21 cellular contexts compared by ENCODE assay signal in genomic region chr6:81890846-81891245, GRCh38.
A peak's percentile ranks its signal among the peaks of the same experiment; 100 is the strongest.
DNase-seq lines count a peak whose midpoint lies in the region; ATAC-seq, FAIRE-seq and TF ChIP-seq lines count a peak whose summit lies in the region.
"Had no signal": no experiment of that assay in that cellular context is flagged by ENCODE, and none has a peak within 500 bp of the region (broad histone marks: within the 10 kb centered on the region; RNA-seq: fewer than 3 reads in every experiment).

No MANE protein-coding gene starts in this region.

- H3K36me3 ChIP-seq in bronchial epithelial cell (ENCODE audit: control insufficient read depth, insufficient read depth, low read length), result no peaks in the 10 kb centered on the region
- no peaks in the 10 kb centered on the region for H3K36me3 ChIP-seq in mesodermal cell (ENCODE audit: control insufficient read depth, insufficient read depth, low read length)
- H3K36me3 ChIP-seq in right lobe of liver, result no peaks in the 10 kb centered on the region
- no peaks in the 10 kb centered on the region for H3K36me3 ChIP-seq in OCI-LY7 (ENCODE audit: insufficient read depth, low read length)
- H3K36me3 ChIP-seq: BLaER1 treated with 17β-estradiol and CSF1 and Interleukin-3, amounts not matched to agents 10 nM and 100 nM; esophagus squamous epithelium; neutrophil had no signal

- H3K9me3 ChIP-seq in mesodermal cell (ENCODE audit: control insufficient read depth, low read length) (no peaks in the 10 kb centered on the region), right lobe of liver (no peaks in the 10 kb centered on the region), OCI-LY7 (ENCODE audit: low read length) (no peaks in the 10 kb centered on the region)
- H3K9me3 ChIP-seq: BLaER1 treated with 17β-estradiol and CSF1 and Interleukin-3, amounts not matched to agents 10 nM and 100 nM; esophagus squamous epithelium; neutrophil had no signal

- in situ Hi-C loops in ACHN (cut with HindIII; ENCODE audit: low pct_ligation_motif_present, low pct_unique_long_range_greater_than_20kb, low sequenced_read_pairs), result no loop called here

- H3K4me1 ChIP-seq in mesodermal cell (ENCODE audit: control insufficient read depth, insufficient read depth, low read length, poor library complexity, severe bottlenecking) (peaks cover 59% of the 10 kb centered on the region), right lobe of liver (peaks cover 0 to 15% (median 5%) of the 10 kb centered on the region in 4 donors), OCI-LY7 (ENCODE audit: insufficient read depth, low read length, poor library complexity, severe bottlenecking) (no peaks in the 10 kb centered on the region)
- H3K4me1 ChIP-seq: BLaER1 treated with 17β-estradiol and CSF1 and Interleukin-3, amounts not matched to agents 10 nM and 100 nM had no signal

- H4K20me1 ChIP-seq in OCI-LY7 (ENCODE audit: insufficient read depth, low read length), result no peaks in the 10 kb centered on the region
- H4K20me1 ChIP-seq: BLaER1 treated with 17β-estradiol and CSF1 and Interleukin-3, amounts not matched to agents 10 nM and 100 nM had no signal

- no peak overlapping the region for H2AFZ ChIP-seq in OCI-LY7 (ENCODE audit: low read length)

- no peak for FAIRE-seq in bronchial epithelial cell (lab: Jason Lieb, UNC)
- FAIRE-seq: GM12891 had no signal

- BruUV-seq in OCI-LY7 (replicated peaks; lab: Mats Ljungman, UMichigan), result no TSS peak

- no peak for ATAC-seq in right lobe of liver
- ATAC-seq: stimulated activated naive CD8-positive, alpha-beta T cell treated with anti-CD3 and anti-CD28 coated beads, Interleukin-15, Interleukin-2, amounts not matched to agents 100 U/mL and 50 U/mL, for 24 hours had no signal

- TF ChIP-seq POLR2A in right lobe of liver (IDR thresholded peaks at IDR 0.05), result no peak

- WGBS in mesodermal cell (ENCODE audit: insufficient coverage in 2 of 2), 2 experiments, result 79 to 100% methylated on average over 1 to 2 of the region's 2 CpGs
- no CpG with 5 or more reads among the region's 2 CpGs for WGBS in right lobe of liver (ENCODE audit: insufficient coverage, low coverage, low lambda C conversion rate, missing lambda C conversion rate)

- H3K4me3 ChIP-seq in bronchial epithelial cell (ENCODE audit: low read depth, low read length) (no peak overlapping the region), mesodermal cell (ENCODE audit: extremely low read depth, insufficient read depth, low read length, poor library complexity, severe bottlenecking) (no peak overlapping the region), right lobe of liver (no peak overlapping the region), OCI-LY7 (ENCODE audit: low read depth, low read length, poor library complexity, severe bottlenecking) (no peak overlapping the region)
- H3K4me3 ChIP-seq: BLaER1 treated with 17β-estradiol and CSF1 and Interleukin-3, amounts not matched to agents 10 nM and 100 nM; coronary artery; esophagus squamous epithelium; skin epidermis had no signal

- peak; percentile 23 for DNase-seq in AG09319 (ENCODE audit: extremely low read depth, low read depth)
- DNase-seq in HT1080 (ENCODE audit: low read depth), result peak; percentile 15
- DNase-seq in bronchial epithelial cell (ENCODE audit: low read depth), result peak; percentile 18
- DNase-seq in ACHN, result no peak
- DNase-seq in Kasumi-1 (lab: John Stamatoyannopoulos, UW), result no peak
- DNase-seq in right lobe of liver, result no peak
- DNase-seq in OCI-LY7 (ENCODE audit: low spot score), result no peak
- DNase-seq: activated CD4-positive, alpha-beta T cell treated with anti-CD3 and anti-CD28 coated beads, Interleukin-2, amount 10 ng/mL, durations not matched to agents 7 days and 5 days; activated naive CD8-positive, alpha-beta T cell treated with anti-CD3 and anti-CD28 coated beads, Interleukin-2, amount 10 ng/mL, durations not matched to agents 7 days and 5 days; activated T-cell treated with anti-CD3 and anti-CD28 coated beads, Interleukin-2, amount 50 U/mL, for 1 hour; DMS53; esophagus squamous epithelium; NCI-H2029 treated with DMSO at 0.1 percent for 48 hours; NCI-H748 treated with DMSO at 0.1 percent for 48 hours; stimulated activated naive CD8-positive, alpha-beta T cell treated with anti-CD3 and anti-CD28 coated beads, Interleukin-15, Interleukin-2, amounts not matched to agents 100 U/mL and 50 U/mL, for 24 hours had no signal

- CTCF ChIA-PET in OCI-LY7 (lab: Charles Lee; ENCODE audit: unreplicated experiment), result no interaction called here

- intact Hi-C loops in right lobe of liver (cut with DNase I), result no loop called here
- intact Hi-C loops in OCI-LY7 (cut with micrococcal nuclease; ENCODE audit: unreplicated experiment), result no loop called here

- H3K27ac ChIP-seq in mesodermal cell (ENCODE audit: low read depth, low read length, severe bottlenecking) (peak overlapping the region; percentile 0), right lobe of liver (no peak overlapping the region), OCI-LY7 (ENCODE audit: low read depth, low read length, poor library complexity, severe bottlenecking) (no peak overlapping the region)
- H3K27ac ChIP-seq: BLaER1 treated with 17β-estradiol and CSF1 and Interleukin-3, amounts not matched to agents 10 nM and 100 nM; coronary artery; esophagus squamous epithelium; neutrophil had no signal

- no peaks in the 10 kb centered on the region for H3K79me2 ChIP-seq in OCI-LY7 (ENCODE audit: insufficient read depth, low read depth, low read length)

- no peaks in the 10 kb centered on the region for H3K9me2 ChIP-seq in OCI-LY7 (ENCODE audit: insufficient read depth, low read length)

- POLR2A ChIA-PET in OCI-LY7 (lab: Charles Lee), result interaction anchor here (0.6 to 1.0 kb wide), 2 partner anchors 11 to 109 kb away, joined by 3 read pairs; no protein-coding TSS in a partner anchor

- no peak for TF ChIP-seq CTCF in AG09319 (IDR thresholded peaks at IDR 0.05; ENCODE audit: low read depth, low read length)
- no peak for TF ChIP-seq CTCF in bronchial epithelial cell (IDR thresholded peaks at IDR 0.05; ENCODE audit: insufficient read depth, low read length, severe bottlenecking)
- no peak for TF ChIP-seq CTCF in right lobe of liver (IDR thresholded peaks at IDR 0.05)
- no peak for TF ChIP-seq CTCF in OCI-LY7 (conservative IDR thresholded peaks at IDR 0.05; ENCODE audit: low read length)

- H3K27me3 ChIP-seq in bronchial epithelial cell (ENCODE audit: control insufficient read depth, insufficient read depth, low read length), result peaks cover 2% of the 10 kb centered on the region
- no peaks in the 10 kb centered on the region for H3K27me3 ChIP-seq in right lobe of liver
- H3K27me3 ChIP-seq: BLaER1 treated with 17β-estradiol and CSF1 and Interleukin-3, amounts not matched to agents 10 nM and 100 nM; esophagus squamous epithelium; neutrophil had no signal

- no peak overlapping the region for H3K4me2 ChIP-seq in OCI-LY7 (ENCODE audit: low read length)
- H3K4me2 ChIP-seq: BLaER1 treated with 17β-estradiol and CSF1 and Interleukin-3, amounts not matched to agents 10 nM and 100 nM had no signal

Comparison
In these comparisons a context has a peak if more than half of its experiments do, and no peak if none do; other contexts are left out.
1. DNase-seq: peak in AG09319 (single experiment), HT1080 (single experiment) and bronchial epithelial cell (single experiment); none in ACHN (single experiment), Kasumi-1 (0 of 2), right lobe of liver (0 of 3) and OCI-LY7 (single experiment).